25 cellular contexts compared by ENCODE assay signal in the genomic region with DNA sequence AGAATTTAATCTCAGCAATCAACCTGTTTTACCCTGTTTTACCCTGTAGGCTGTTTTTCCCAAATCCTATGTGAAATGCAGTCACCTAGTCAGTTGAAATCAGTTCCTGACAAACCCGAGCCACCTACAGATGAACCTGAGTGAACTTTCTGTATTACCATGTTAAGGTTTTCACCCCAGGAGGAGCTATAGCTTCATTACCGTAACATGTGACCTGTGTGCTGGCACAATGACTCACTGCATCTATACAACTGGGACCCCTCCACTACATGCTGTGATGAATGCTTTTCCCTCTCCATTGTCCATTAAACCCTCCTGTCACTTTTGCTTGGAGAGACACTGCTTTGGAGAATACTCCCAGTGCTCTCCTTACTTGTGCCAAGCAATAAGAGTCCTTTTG.
DNase-seq lines count a peak whose midpoint lies in the region; TF ChIP-seq lines count a peak whose summit lies in the region.
"Had no signal": no experiment of that assay in that cellular context is flagged by ENCODE, and none has a peak within 500 bp of the region (broad histone marks: within the 10 kb centered on the region; RNA-seq: fewer than 3 reads in every experiment).

No MANE protein-coding gene starts in this region.

- H2BK120ac ChIP-seq in H9 (ENCODE audit: low read depth, low read length, poor library complexity, severe bottlenecking) (no peak overlapping the region), mesendoderm (ENCODE audit: low read depth, low read length) (no peak overlapping the region)

- H4K20me1 ChIP-seq in H9 (ENCODE audit: control insufficient read depth, insufficient read depth, insufficient read length) (no peaks in the 10 kb centered on the region), SK-N-SH (ENCODE audit: insufficient read depth) (no peaks in the 10 kb centered on the region)

- H3F3A ChIP-seq in SK-N-SH (replicated peaks; ENCODE audit: insufficient read depth): no peaks in the 10 kb centered on the region

- no peak overlapping the region for H3K4me3 Mint-ChIP-seq in H9
- no peak overlapping the region for H3K4me3 Mint-ChIP-seq in endodermal cell
- H3K4me3 Mint-ChIP-seq: CD8-positive, alpha-beta T cell; T-cell had no signal

- POLR2A ChIA-PET in SK-N-SH (lab: Yijun Ruan, JAX): no interaction called here

- 0 out of 2 replicates have a peak, but pooled peaks have one; percentile 3 for TF ChIP-seq CTCF in BE2C (IDR thresholded peaks at IDR 0.05; ENCODE audit: low read depth, low read length)
- no peak for TF ChIP-seq CTCF in H9 (conservative IDR thresholded peaks at IDR 0.05)
- TF ChIP-seq CTCF in endodermal cell (conservative IDR thresholded peaks at IDR 0.05): peak; percentile 11
- no peak for TF ChIP-seq CTCF in SK-N-SH (IDR thresholded peaks at IDR 0.05)
- no peak for TF ChIP-seq CTCF in tibial nerve (IDR thresholded peaks at IDR 0.05)
- TF ChIP-seq CTCF in testis (IDR thresholded peaks at IDR 0.05): no peak

- H3T11ph ChIP-seq in H9 (ENCODE audit: low read length): no peak overlapping the region

- H4K8ac ChIP-seq in H9 (replicated peaks; ENCODE audit: insufficient read length, low read depth, low read length) (no peak overlapping the region), mesendoderm (ENCODE audit: low read depth, low read length) (no peak overlapping the region)

- H3K4me2 ChIP-seq in H9 (ENCODE audit: insufficient read depth, insufficient read length, low read length) (no peak overlapping the region), mesendoderm (ENCODE audit: low read length) (no peak overlapping the region), SK-N-SH (no peak overlapping the region)
- H3K4me2 ChIP-seq: A549, PC-9 had no signal

- no peak overlapping the region for H2BK12ac ChIP-seq in H9 (ENCODE audit: insufficient read length, low read depth, low read length)

- H3K9me3 Mint-ChIP-seq in H9: peaks cover 0 to 5% of the 10 kb centered on the region in 2 experiments; a peak in 3 of 5 replicates
- H3K9me3 Mint-ChIP-seq in endodermal cell: no peaks in the 10 kb centered on the region

- no peak for DNase-seq in BE2C
- peak; percentile 35 for DNase-seq in H9
- DNase-seq in endodermal cell: peak; percentile 54
- DNase-seq in mesendoderm: peak; percentile 58
- no peak for DNase-seq in SK-N-SH
- no peak for DNase-seq in tibial nerve (ENCODE audit: low spot score in 2 of 2)
- no peak for DNase-seq in testis
- DNase-seq: Caco-2; CD8-positive, alpha-beta T cell; DMS79 treated with DMSO at 0.1 percent for 48 hours; GF-D8; GM23248; Karpas-422; NCI-H1092 treated with DMSO at 0.1 percent for 48 hours; NCI-H1436; NCI-H187; NCI-H2081 treated with DMSO at 0.1 percent for 48 hours; NCI-H446 treated with DMSO at 0.1 percent for 48 hours; NCI-H526; PC-9; T-cell had no signal

- no peak overlapping the region for H4K91ac ChIP-seq in H9 (ENCODE audit: insufficient read length, low read depth, low read length)

- H2BK15ac ChIP-seq in H9 (ENCODE audit: low read depth, low read length) (no peak overlapping the region), mesendoderm (replicated peaks; ENCODE audit: low read depth) (no peak overlapping the region)

- H3K27ac ChIP-seq in H9 (ENCODE audit: insufficient read length, low read depth, low read length) (no peak overlapping the region), endodermal cell (ENCODE audit: low read depth, low read length) (no peak overlapping the region), mesendoderm (ENCODE audit: low read depth, low read length) (no peak overlapping the region), SK-N-SH (ENCODE audit: low read depth in 2 of 2, low read length in 1 of 2) (no peak overlapping the region), tibial nerve (no peak overlapping the region), testis (no peak overlapping the region)
- H3K27ac ChIP-seq: A549, C4-2B, GM23248, HL-60, PC-9, SJSA1 had no signal

- H3K23ac ChIP-seq in H9 (ENCODE audit: insufficient read length, low read depth, low read length): no peak overlapping the region
- no peak overlapping the region for H3K23ac ChIP-seq in mesendoderm (ENCODE audit: low read length)

- no peak overlapping the region for H3K14ac ChIP-seq in H9 (ENCODE audit: insufficient read depth, low read length)

- no peaks in the 10 kb centered on the region for H3K9me2 ChIP-seq in SK-N-SH

- H3K27me3 ChIP-seq in BE2C: no peaks in the 10 kb centered on the region
- H3K27me3 ChIP-seq in H9 (ENCODE audit: insufficient read depth, low read length): no peaks in the 10 kb centered on the region
- H3K27me3 ChIP-seq in endodermal cell (ENCODE audit: control insufficient read depth, insufficient read depth, low read length, poor library complexity, severe bottlenecking): no peaks in the 10 kb centered on the region
- no peaks in the 10 kb centered on the region for H3K27me3 ChIP-seq in mesendoderm (ENCODE audit: insufficient read depth, low read length, poor library complexity)
- H3K27me3 ChIP-seq in SK-N-SH (ENCODE audit: insufficient read depth): no peaks in the 10 kb centered on the region
- no peaks in the 10 kb centered on the region for H3K27me3 ChIP-seq in tibial nerve
- no peaks in the 10 kb centered on the region for H3K27me3 ChIP-seq in testis
- H3K27me3 ChIP-seq: SJSA1 had no signal

- H3K36me3 ChIP-seq in BE2C (no peaks in the 10 kb centered on the region), endodermal cell (ENCODE audit: control insufficient read depth, insufficient read depth, low read length) (no peaks in the 10 kb centered on the region), mesendoderm (ENCODE audit: control insufficient read depth, insufficient read depth, low read length) (no peaks in the 10 kb centered on the region), SK-N-SH (replicated peaks in 1 of 2; ENCODE audit: control insufficient read depth in 1 of 2, insufficient read depth in 2 of 2, low read length in 1 of 2) (no peaks in the 10 kb centered on the region), tibial nerve (no peaks in the 10 kb centered on the region), testis (ENCODE audit: low read depth, missing control alignments) (no peaks in the 10 kb centered on the region)
- H3K36me3 ChIP-seq: SJSA1 had no signal

- CTCF ChIA-PET in SK-N-SH (lab: Yijun Ruan, JAX): no interaction called here

- no peak for TF ChIP-seq RAD21 in SK-N-SH (IDR thresholded peaks at IDR 0.05; ENCODE audit: low read length)

- no peak overlapping the region for H3K18ac ChIP-seq in H9 (ENCODE audit: insufficient read length, low read depth, low read length)
- no peak overlapping the region for H3K18ac ChIP-seq in mesendoderm (ENCODE audit: low read length)

- no peaks in the 10 kb centered on the region for H3K79me1 ChIP-seq in H9 (ENCODE audit: insufficient read depth, low read depth, low read length, poor library complexity, severe bottlenecking)
- no peaks in the 10 kb centered on the region for H3K79me1 ChIP-seq in mesendoderm (ENCODE audit: low read length)

- TF ChIP-seq EP300 in SK-N-SH (IDR thresholded peaks at IDR 0.05; ENCODE audit: borderline replicate concordance in 1 of 2, low read depth in 1 of 2, low read length in 1 of 2): no peak
- no peak for TF ChIP-seq EP300 in tibial nerve (IDR thresholded peaks at IDR 0.05)

- no peak overlapping the region for H2BK20ac ChIP-seq in H9 (ENCODE audit: low read depth, low read length, poor library complexity, severe bottlenecking)

- no peak for TF ChIP-seq POLR2A in tibial nerve (IDR thresholded peaks at IDR 0.05)
- TF ChIP-seq POLR2A in testis (IDR thresholded peaks at IDR 0.05): no peak

- H3K36me3 Mint-ChIP-seq in H9 (ENCODE audit: insufficient read depth in 1 of 3, low read depth in 3 of 3): peaks cover 3 to 24% (median 5%) of the 10 kb centered on the region in 3 experiments; a peak in 5 of 7 replicates
- H3K36me3 Mint-ChIP-seq in endodermal cell (ENCODE audit: low read depth): no peaks in the 10 kb centered on the region
- H3K36me3 Mint-ChIP-seq: CD8-positive, alpha-beta T cell; T-cell had no signal

- H3K27me3 Mint-ChIP-seq in H9 (ENCODE audit: low read depth): no peaks in the 10 kb centered on the region
- no peaks in the 10 kb centered on the region for H3K27me3 Mint-ChIP-seq in endodermal cell (ENCODE audit: insufficient read depth)
- H3K27me3 Mint-ChIP-seq: T-cell had no signal

- H3K23me2 ChIP-seq in H9 (ENCODE audit: insufficient read length, low read depth, low read length, poor library complexity, severe bottlenecking): no peaks in the 10 kb centered on the region

- no peaks in the 10 kb centered on the region for H3K9me3 ChIP-seq in BE2C
- H3K9me3 ChIP-seq in H9 (ENCODE audit: control insufficient read depth, low read depth, low read length): no peaks in the 10 kb centered on the region
- H3K9me3 ChIP-seq in endodermal cell (ENCODE audit: control insufficient read depth, low read length): no peaks in the 10 kb centered on the region
- no peaks in the 10 kb centered on the region; the same call in 1 of the 2 replicates for H3K9me3 ChIP-seq in SK-N-SH
- no peaks in the 10 kb centered on the region for H3K9me3 ChIP-seq in tibial nerve
- H3K9me3 ChIP-seq in testis: no peaks in the 10 kb centered on the region
- H3K9me3 ChIP-seq: A549, Caco-2 had no signal

- no peak overlapping the region for H3K4me3 ChIP-seq in BE2C (ENCODE audit: low read depth, low read length)
- H3K4me3 ChIP-seq in endodermal cell (ENCODE audit: low read length): no peak overlapping the region
- no peak overlapping the region for H3K4me3 ChIP-seq in mesendoderm (ENCODE audit: low read length)
- no peak overlapping the region for H3K4me3 ChIP-seq in SK-N-SH (ENCODE audit: low read depth in 2 of 2, low read length in 1 of 2)
- H3K4me3 ChIP-seq in tibial nerve: no peak overlapping the region
- no peak overlapping the region for H3K4me3 ChIP-seq in testis
- H3K4me3 ChIP-seq: A549, GM23248, PC-9, SJSA1 had no signal

- H2BK5ac ChIP-seq in H9 (ENCODE audit: insufficient read length, low read length) (no peak overlapping the region), mesendoderm (ENCODE audit: low read length) (no peak overlapping the region)

- no peaks in the 10 kb centered on the region for H3K79me2 ChIP-seq in H9 (ENCODE audit: insufficient read depth, low read length)
- H3K79me2 ChIP-seq in mesendoderm (ENCODE audit: control insufficient read depth, insufficient read depth, low read length): no peaks in the 10 kb centered on the region
- no peaks in the 10 kb centered on the region for H3K79me2 ChIP-seq in SK-N-SH (ENCODE audit: insufficient read depth)

- 0 out of 7 replicates have a peak overlapping the region, but pooled peaks of 1 of the 3 experiments have one; percentile 44 for H3K27ac Mint-ChIP-seq in H9
- no peak overlapping the region for H3K27ac Mint-ChIP-seq in endodermal cell
- H3K27ac Mint-ChIP-seq: CD8-positive, alpha-beta T cell; T-cell had no signal

- H2AFZ ChIP-seq in H9 (ENCODE audit: low read length): no peak overlapping the region
- H2AFZ ChIP-seq in SK-N-SH (ENCODE audit: low read depth): no peak overlapping the region
- H2AFZ ChIP-seq: GM23248, PC-9 had no signal

- WGBS in H9 (ENCODE audit: extremely low coverage, insufficient read length, low lambda C conversion rate): no CpG with 5 or more reads among the region's 2 CpGs
- 68 to 72% methylated on average over 2 of the region's 2 CpGs for WGBS in endodermal cell (ENCODE audit: insufficient coverage in 1 of 2, insufficient read length in 1 of 2), 2 experiments
- WGBS in mesendoderm (ENCODE audit: extremely low coverage, insufficient coverage, low lambda C conversion rate): no CpG with 5 or more reads among the region's 2 CpGs
- 84% methylated on average over 2 of the region's 2 CpGs for WGBS in SK-N-SH (ENCODE audit: low lambda C conversion rate)
- 87 to 94% methylated on average over 2 of the region's 2 CpGs for WGBS in tibial nerve, 2 donors
- 80 to 88% methylated on average over 2 of the region's 2 CpGs for WGBS in testis, 2 donors

- intact Hi-C loops in testis (cut with DNase I; ENCODE audit: low total_unique reads): no loop called here

- H4K5ac ChIP-seq in H9 (ENCODE audit: insufficient read length, low read depth, low read length) (no peak overlapping the region), mesendoderm (ENCODE audit: low read length) (no peak overlapping the region)

- H3K56ac ChIP-seq in H9 (ENCODE audit: insufficient read length, low read depth, low read length) (no peak overlapping the region), mesendoderm (ENCODE audit: low read length) (no peak overlapping the region)

- H3K9ac ChIP-seq in H9 (ENCODE audit: extremely low read depth, insufficient read length, low read length) (no peak overlapping the region), endodermal cell (ENCODE audit: extremely low read depth, low read length, poor library complexity, severe bottlenecking) (no peak overlapping the region), mesendoderm (ENCODE audit: low read length) (no peak overlapping the region), SK-N-SH (no peak overlapping the region)
- H3K9ac ChIP-seq: GM23248 had no signal

- H3K4ac ChIP-seq in H9 (ENCODE audit: low read depth, low read length): no peak overlapping the region
- no peak overlapping the region for H3K4ac ChIP-seq in mesendoderm (ENCODE audit: low read depth, low read length)

- H2AK5ac ChIP-seq in H9 (ENCODE audit: insufficient read length, low read length) (no peak overlapping the region), mesendoderm (ENCODE audit: low read length) (no peak overlapping the region)

- H3K4me1 ChIP-seq in BE2C (no peaks in the 10 kb centered on the region; the same call in 1 of the 2 replicates), H9 (ENCODE audit: insufficient read depth, low read length) (no peaks in the 10 kb centered on the region), endodermal cell (ENCODE audit: control insufficient read depth, insufficient read depth, low read length) (no peaks in the 10 kb centered on the region), mesendoderm (ENCODE audit: control insufficient read depth, low read depth, low read length) (no peaks in the 10 kb centered on the region), SK-N-SH (ENCODE audit: control insufficient read depth in 1 of 2, insufficient read depth in 2 of 2, low read depth in 1 of 2, low read length in 1 of 2) (no peaks in the 10 kb centered on the region), tibial nerve (no peaks in the 10 kb centered on the region), testis (no peaks in the 10 kb centered on the region)
- H3K4me1 ChIP-seq: A549, Caco-2, SJSA1 had no signal

- peaks cover 9 to 12% of the 10 kb centered on the region in 2 experiments for H3K4me1 Mint-ChIP-seq in H9
- H3K4me1 Mint-ChIP-seq in endodermal cell: no peaks in the 10 kb centered on the region
- H3K4me1 Mint-ChIP-seq: T-cell had no signal

Comparison
In these comparisons a context has a peak if more than half of its experiments do, and no peak if none do; other contexts are left out.
1. DNase-seq: peak in H9 (single experiment), endodermal cell (single experiment) and mesendoderm (single experiment); none in BE2C (single experiment), SK-N-SH (single experiment), tibial nerve (0 of 2) and testis (single experiment).
2. CTCF ChIP-seq: peak in BE2C (single experiment) and endodermal cell (single experiment); none in H9 (single experiment), SK-N-SH (single experiment), tibial nerve (0 of 5) and testis (0 of 3).